In the genomic region with DNA sequence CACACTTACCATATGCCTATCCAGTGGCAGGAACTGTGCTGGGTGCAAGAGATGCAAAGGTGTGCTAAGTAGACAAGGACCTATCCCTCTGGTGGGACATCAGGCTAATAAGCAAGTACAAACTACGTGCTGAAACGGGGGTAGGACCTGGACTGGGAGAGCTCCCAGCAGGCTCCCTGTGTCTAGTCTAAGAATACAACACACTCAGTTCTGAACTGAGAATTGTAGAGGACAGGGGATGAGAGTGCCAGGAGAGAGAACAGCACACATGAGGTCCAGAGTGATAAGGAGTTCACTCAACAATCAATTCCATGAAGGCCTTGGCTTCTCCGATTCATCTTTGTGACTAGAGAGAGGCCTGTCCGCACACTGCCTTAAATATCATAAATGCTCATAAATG, we compare ENCODE assay signal across 24 cellular contexts.
"Had no signal": no experiment of that assay in that cellular context is flagged by ENCODE, and none has a peak within 500 bp of the region (broad histone marks: within the 10 kb centered on the region; RNA-seq: fewer than 3 reads in every experiment).

No MANE protein-coding gene starts in this region.

- H3K9me3 Mint-ChIP-seq: naive thymus-derived CD8-positive, alpha-beta T cell; nephron; neural crest cell; stimulated activated memory B cell treated with anti-CD40 and anti-IgM and Interleukin-4, amounts not matched to agents 10 μg/mL and 1 μg/mL and 100 μg/mL, for 72 hours; stimulated activated naive CD8-positive, alpha-beta T cell treated with anti-CD3 and anti-CD28 coated beads, Interleukin-15, amount 100 ng/mL, for 72 hours; type B pancreatic cell had no signal

- H3K36me3 Mint-ChIP-seq: type B pancreatic cell had no signal

- H3K27ac Mint-ChIP-seq: nephron; stimulated activated memory B cell treated with anti-CD40 and anti-IgM and Interleukin-4, amounts not matched to agents 10 μg/mL and 1 μg/mL and 100 μg/mL, for 72 hours; stimulated activated naive CD8-positive, alpha-beta T cell treated with anti-CD3 and anti-CD28 coated beads, Interleukin-15, amount 100 ng/mL, for 72 hours; type B pancreatic cell had no signal

- H3K4me3 ChIP-seq: lower lobe of right lung, pancreas, prostate gland, right lobe of liver, smooth muscle cell, tibial nerve, uterus had no signal

- H3K36me3 ChIP-seq: pancreas, prostate gland, uterus had no signal

- DNase-seq: islet precursor cell; lower lobe of right lung; mammary epithelial cell; mesenchymal stem cell; naive thymus-derived CD8-positive, alpha-beta T cell; nucleus accumbens; pancreas; retina; right lobe of liver; stimulated activated CD4-positive, alpha-beta T cell treated with anti-CD3 and anti-CD28 coated beads, Interleukin-1b, Interleukin-23, amount 100 ng/mL, for 48 hours; stimulated activated CD4-positive, alpha-beta T cell treated with anti-CD3 and anti-CD28 coated beads, Interleukin-2, amount 100 ng/mL, for 48 hours; stimulated activated CD4-positive, alpha-beta T cell treated with anti-CD3 and anti-CD28 coated beads, Interleukin-4, amount 100 ng/mL, for 4 hours; stimulated activated CD8-positive, alpha-beta memory T cell treated with anti-CD3 and anti-CD28 coated beads, Interleukin-4, amount 100 ng/mL, for 48 hours; stimulated activated naive CD4-positive, alpha-beta T cell treated with Interleukin-2 at 50 U/mL for 16 hours; stimulated activated naive CD8-positive, alpha-beta T cell treated with anti-CD3 and anti-CD28 coated beads, Interleukin-15, amount 100 ng/mL, for 72 hours; substantia nigra; uterus had no signal

- H3K4me3 Mint-ChIP-seq: naive thymus-derived CD8-positive, alpha-beta T cell; nephron; neural crest cell; stimulated activated memory B cell treated with anti-CD40 and anti-IgM and Interleukin-4, amounts not matched to agents 10 μg/mL and 1 μg/mL and 100 μg/mL, for 72 hours; stimulated activated naive CD8-positive, alpha-beta T cell treated with anti-CD3 and anti-CD28 coated beads, Interleukin-15, amount 100 ng/mL, for 72 hours; type B pancreatic cell had no signal

- H3K27me3 ChIP-seq: pancreas, right lobe of liver, tibial nerve, uterus had no signal

- H3K27me3 Mint-ChIP-seq: naive thymus-derived CD8-positive, alpha-beta T cell; stimulated activated memory B cell treated with anti-CD40 and anti-IgM and Interleukin-4, amounts not matched to agents 10 μg/mL and 1 μg/mL and 100 μg/mL, for 72 hours; stimulated activated naive CD8-positive, alpha-beta T cell treated with anti-CD3 and anti-CD28 coated beads, Interleukin-15, amount 100 ng/mL, for 72 hours had no signal

- H3K27ac ChIP-seq: lower lobe of right lung, pancreas, prostate gland, tibial nerve, uterus had no signal

- ATAC-seq: lower lobe of right lung; naive thymus-derived CD8-positive, alpha-beta T cell; pancreas; right lobe of liver; stimulated activated memory B cell treated with anti-CD40 and anti-IgM and Interleukin-4, amounts not matched to agents 10 μg/mL and 1 μg/mL and 100 μg/mL, for 72 hours; stimulated activated naive CD8-positive, alpha-beta T cell treated with anti-CD3 and anti-CD28 coated beads, Interleukin-15, amount 100 ng/mL, for 72 hours had no signal

- H3K4me1 ChIP-seq: prostate gland, uterus had no signal

- H3K9me3 ChIP-seq: lower lobe of right lung, pancreas, prostate gland, right lobe of liver, tibial nerve, uterus had no signal
